In the genomic region with DNA sequence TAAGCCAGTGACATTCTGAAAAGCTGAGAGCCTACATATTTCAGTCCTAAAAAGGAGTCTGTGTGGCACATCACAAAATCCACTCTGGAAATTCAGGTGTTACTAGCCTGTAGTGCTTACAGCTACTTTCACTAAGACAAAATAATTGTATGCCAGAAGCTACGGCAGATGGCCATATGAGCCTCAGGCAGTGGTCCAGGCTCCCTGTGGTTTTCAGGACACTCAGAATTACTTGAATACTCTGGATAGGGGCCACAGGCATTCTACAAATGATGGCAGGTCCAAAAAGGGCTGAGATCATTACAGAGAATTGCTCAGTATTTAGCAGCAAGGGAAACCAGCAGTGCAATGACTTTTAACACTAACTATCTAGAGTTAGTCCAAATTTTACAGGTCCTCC, we compare ENCODE assay signal across 14 cellular contexts.
A peak's percentile ranks its signal among the peaks of the same experiment; 100 is the strongest.
DNase-seq lines count a peak whose midpoint lies in the region; ATAC-seq and TF ChIP-seq lines count a peak whose summit lies in the region.
"Had no signal": no experiment of that assay in that cellular context is flagged by ENCODE, and none has a peak within 500 bp of the region (broad histone marks: within the 10 kb centered on the region; RNA-seq: fewer than 3 reads in every experiment).

No MANE protein-coding gene starts in this region.

- no peaks in the 10 kb centered on the region for H3K9me3 ChIP-seq in hepatocyte (ENCODE audit: low read depth)

- H3K27me3 ChIP-seq in hepatocyte, result no peaks in the 10 kb centered on the region

- TF ChIP-seq CTCF in astrocyte of the cerebellum (IDR thresholded peaks at IDR 0.05; ENCODE audit: low read depth, low read length, missing control alignments) (no peak), fibroblast of the aortic adventitia (IDR thresholded peaks at IDR 0.05; ENCODE audit: insufficient read depth, low read length) (no peak), hepatocyte (IDR thresholded peaks at IDR 0.05; ENCODE audit: poor library complexity) (no peak)

- H3K79me2 ChIP-seq in hepatocyte, result no peaks in the 10 kb centered on the region

- H3K36me3 ChIP-seq in hepatocyte (replicated peaks; ENCODE audit: insufficient read depth, low read depth), result no peaks in the 10 kb centered on the region

- H3K9me2 ChIP-seq in hepatocyte (replicated peaks; ENCODE audit: insufficient read depth), result no peaks in the 10 kb centered on the region

- ATAC-seq in left lobe of liver, result no peak
- no peak for ATAC-seq in GM18520 (IDR thresholded peaks at IDR 0.05; ENCODE audit: unreplicated experiment)
- ATAC-seq: CD8-positive, alpha-beta T cell had no signal

- DNase-seq in G401 (ENCODE audit: low spot score) (peak; percentile 94), NCI-H446 (lab: John Stamatoyannopoulos, UW) (peak; percentile 95 to 98), astrocyte of the cerebellum (ENCODE audit: low read depth) (peak; percentile 87), fibroblast of the aortic adventitia (ENCODE audit: low read depth) (peak; percentile 1), left lobe of liver (ENCODE audit: low spot score) (no peak), hepatocyte (ENCODE audit: low spot score) (no peak)
- DNase-seq: CD8-positive, alpha-beta T cell; NCI-H146; NCI-H2107; RPMI8226; SW 1271 had no signal

- H2AFZ ChIP-seq in hepatocyte, result no peak overlapping the region
- H2AFZ ChIP-seq: GM23248 had no signal

- 81% methylated on average over 1 of the region's 1 CpG for WGBS in hepatocyte (ENCODE audit: low lambda C conversion rate, missing lambda C conversion rate)

- H3K4me1 ChIP-seq in hepatocyte (ENCODE audit: insufficient read depth), result no peaks in the 10 kb centered on the region

- H3K4me3 ChIP-seq in astrocyte of the cerebellum (ENCODE audit: low read depth, low read length) (no peak overlapping the region), fibroblast of the aortic adventitia (ENCODE audit: low read depth, low read length) (no peak overlapping the region), hepatocyte (no peak overlapping the region)
- H3K4me3 ChIP-seq: GM23248 had no signal

- H3K27ac ChIP-seq in hepatocyte, result no peak overlapping the region
- H3K27ac ChIP-seq: GM23248, HL-60 had no signal

- no peak overlapping the region for H3K4me2 ChIP-seq in hepatocyte

- in situ Hi-C loops in G401 (cut with HindIII; ENCODE audit: low sequenced_read_pairs) (no loop called here), astrocyte of the cerebellum (cut with HindIII; ENCODE audit: low sequenced_read_pairs) (no loop called here)

- no peaks in the 10 kb centered on the region for H4K20me1 ChIP-seq in hepatocyte (ENCODE audit: insufficient read depth, poor library complexity, severe bottlenecking)

Comparison
In these comparisons a context has a peak if more than half of its experiments do, and no peak if none do; other contexts are left out.
1. DNase-seq: peak in G401 (single experiment), NCI-H446 (2 of 2), astrocyte of the cerebellum (single experiment) and fibroblast of the aortic adventitia (single experiment); none in left lobe of liver (single experiment) and hepatocyte (single experiment).